ENCODE assay signal across 16 cellular contexts in the genomic region with DNA sequence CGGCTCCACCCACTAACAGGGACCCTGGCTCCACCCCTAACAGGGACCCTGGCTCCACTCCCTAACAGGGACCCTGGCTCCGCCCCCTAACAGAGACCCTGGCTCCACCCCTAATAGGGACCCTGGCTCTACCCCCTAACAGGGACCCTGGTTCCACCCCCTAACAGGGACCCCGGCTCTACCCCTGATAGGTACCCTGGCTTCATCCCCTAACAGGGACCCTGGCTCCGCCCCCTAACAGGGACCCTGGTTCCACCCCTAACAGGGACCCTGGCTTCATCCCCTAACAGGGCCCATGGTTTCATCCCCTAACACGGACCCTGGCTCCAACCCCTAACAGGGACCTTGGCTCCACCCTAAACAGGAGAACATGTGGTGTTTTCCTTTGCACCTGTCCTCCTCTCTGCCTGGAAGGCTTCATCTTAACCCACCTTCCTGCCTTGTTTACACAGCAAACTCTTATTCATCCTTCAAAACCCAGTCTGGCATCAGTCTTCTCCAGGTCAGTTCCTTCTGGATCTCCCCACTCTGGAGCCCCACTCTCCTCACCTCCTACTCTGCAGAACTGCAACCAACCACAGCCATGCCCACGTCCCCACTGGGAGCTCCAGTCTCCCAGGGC. TPM values are rescaled to one million over a fixed set of nuclear protein-coding genes. Genes with fewer than 3 reads are reported as not detected.
A peak's percentile ranks its signal among the peaks of the same experiment; 100 is the strongest.
DNase-seq lines count a peak whose midpoint lies in the region; ATAC-seq, FAIRE-seq and TF ChIP-seq lines count a peak whose summit lies in the region.
"Had no signal": no experiment of that assay in that cellular context is flagged by ENCODE, and none has a peak within 500 bp of the region (broad histone marks: within the 10 kb centered on the region; RNA-seq: fewer than 3 reads in every experiment).

No MANE protein-coding gene starts in this region.

- TF ChIP-seq EP300 in Ishikawa (IDR thresholded peaks at IDR 0.05; ENCODE audit: borderline replicate concordance) (no peak), GM12878 (IDR thresholded peaks at IDR 0.05; ENCODE audit: borderline replicate concordance in 1 of 2, control insufficient read depth in 1 of 2, low read depth in 2 of 2, low read length in 2 of 2) (no peak)

- no peak overlapping the region; the same call in 1 of the 2 replicates for H2AFZ ChIP-seq in GM12878 (ENCODE audit: control insufficient read depth, low read depth, low read length)
- H2AFZ ChIP-seq: GM23248, hepatocyte had no signal

- peaks cover 11% of the 10 kb centered on the region for H3K4me1 Mint-ChIP-seq in T-helper 2 cell treated with Interferon-gamma antibody and Interleukin-4, amounts not matched to agents 5 μg/mL and 100 μg/mL, for 36 hours (ENCODE audit: low read depth)

- H4K20me1 ChIP-seq in GM12878 (ENCODE audit: control insufficient read depth, insufficient read depth): no peaks in the 10 kb centered on the region

- TF ChIP-seq CTCF in GM12878 (IDR thresholded peaks at IDR 0.05 in 2 of 3, conservative IDR thresholded peaks at IDR 0.05 in 1 of 3; ENCODE audit: control insufficient read depth in 2 of 3, extremely low read depth in 1 of 3, insufficient read depth in 1 of 3, low read depth in 3 of 3, low read length in 3 of 3) (no peak), spleen (IDR thresholded peaks at IDR 0.05 in 8 of 11, conservative IDR thresholded peaks at IDR 0.05 in 3 of 11) (no peak)

- no peaks in the 10 kb centered on the region for H3K36me3 ChIP-seq in GM12878 (ENCODE audit: control insufficient read depth in 2 of 2, insufficient read depth in 2 of 2, low read length in 1 of 2)
- H3K36me3 ChIP-seq in spleen: peaks cover 0 to 92% (median 0%) of the 10 kb centered on the region in 6 donors
- H3K36me3 ChIP-seq: breast epithelium had no signal

- H3K27ac Mint-ChIP-seq in T-helper 2 cell treated with Interferon-gamma antibody and Interleukin-4, amounts not matched to agents 5 μg/mL and 100 μg/mL, for 36 hours: peak overlapping the region; percentile 78

- no TSS peak for BruUV-seq in GM12878 (replicated peaks; lab: Mats Ljungman, UMichigan)

- 30% methylated on average over 6 of the region's 6 CpGs for WGBS in GM12878 (ENCODE audit: insufficient coverage, insufficient replicate concordance, low lambda C conversion rate, missing lambda C conversion rate)
- WGBS in spleen, 5 donors: 73 to 85% (median 80%) methylated on average over 6 of the region's 6 CpGs

- TF ChIP-seq RAD21 in Ishikawa (IDR thresholded peaks at IDR 0.05; ENCODE audit: low read depth) (no peak), GM12878 (IDR thresholded peaks at IDR 0.05; ENCODE audit: insufficient read depth, low read depth, low read length) (no peak)

- peak overlapping the region; percentile 64 for H3K4me3 Mint-ChIP-seq in T-helper 2 cell treated with Interferon-gamma antibody and Interleukin-4, amounts not matched to agents 5 μg/mL and 100 μg/mL, for 36 hours

- peak overlapping the region; percentile 37; the same call in 1 of the 2 replicates for H3K4me3 ChIP-seq in GM12878
- peak overlapping the region in 1 of 8 donors; percentile 56 for H3K4me3 ChIP-seq in spleen
- H3K4me3 ChIP-seq: A549, breast epithelium, GM23248, hepatocyte had no signal

- no peaks in the 10 kb centered on the region for H3K79me2 ChIP-seq in GM12878 (ENCODE audit: control insufficient read depth, insufficient read depth, low read length)
- H3K79me2 ChIP-seq: hepatocyte had no signal

- H3K4me1 ChIP-seq in GM12878 (ENCODE audit: control insufficient read depth, insufficient read depth, low read length) (peaks cover 16% of the 10 kb centered on the region), spleen (peaks cover 21 to 97% (median 58%) of the 10 kb centered on the region in 6 donors)
- H3K4me1 ChIP-seq: breast epithelium had no signal

- H3K27me3 ChIP-seq in GM12878 (replicated peaks in 1 of 2; ENCODE audit: control insufficient read depth in 2 of 2, insufficient read depth in 2 of 2, low read length in 1 of 2) (no peaks in the 10 kb centered on the region; a peak in 3 of 4 replicates), spleen (replicated peaks in 1 of 7) (no peaks in the 10 kb centered on the region)
- H3K27me3 ChIP-seq: breast epithelium, hepatocyte had no signal

- H3K27ac ChIP-seq in GM12878 (ENCODE audit: control insufficient read depth, insufficient read depth) (no peak overlapping the region), spleen (peak overlapping the region; percentile 40 to 94 (median 86))
- H3K27ac ChIP-seq: A549, GM23248, hepatocyte had no signal

- CTCF ChIA-PET in GM12878 (lab: Yijun Ruan, JAX): interaction anchor here (0.6 kb wide), 1 partner anchor 217 kb away, joined by 3 read pairs; no protein-coding TSS in a partner anchor

- no peaks in the 10 kb centered on the region for H3K27me3 Mint-ChIP-seq in T-helper 2 cell treated with Interferon-gamma antibody and Interleukin-4, amounts not matched to agents 5 μg/mL and 100 μg/mL, for 36 hours (ENCODE audit: low read depth)

- no peak for DNase-seq in T-helper 2 cell treated with Interferon-gamma antibody and Interleukin-4, amounts not matched to agents 5 μg/mL and 100 μg/mL, for 36 hours (ENCODE audit: low spot score)
- DNase-seq in T-helper 2 cell (no peak), GM12878 (ENCODE audit: low read depth, low spot score) (no peak), spleen (peak; percentile 80), NCI-H774 (lab: John Stamatoyannopoulos, UW) (no peak), retina (no peak)
- DNase-seq: GM23248; NCI-H1105 treated with DMSO at 0.1 percent for 48 hours; NCI-H524; stimulated activated CD4-positive, alpha-beta T cell treated with anti-CD3 and anti-CD28 coated beads, Interleukin-12 subunit alpha, Interleukin-12 subunit beta, amount 100 ng/mL, for 4 hours had no signal

- SMC1A ChIA-PET in GM12878 (lab: Charles Lee; ENCODE audit: uncharacterized antibody, unreplicated experiment): interaction anchor here (0.7 to 1.5 kb wide), 6 partner anchors 7 to 354 kb away, joined by 3 to 5 read pairs (median 4); no protein-coding TSS in a partner anchor

- peak overlapping the region; percentile 86 for H3K4me2 ChIP-seq in GM12878 (ENCODE audit: control insufficient read depth, insufficient read depth)
- H3K4me2 ChIP-seq: A549, hepatocyte had no signal

- no peak overlapping the region for H3K9ac ChIP-seq in GM12878 (ENCODE audit: control insufficient read depth, insufficient read depth, low read length)
- H3K9ac ChIP-seq: GM23248 had no signal

- in situ Hi-C loops in GM12878 (cut with MboI): no loop called here

- no peaks in the 10 kb centered on the region for H3K36me3 Mint-ChIP-seq in T-helper 2 cell treated with Interferon-gamma antibody and Interleukin-4, amounts not matched to agents 5 μg/mL and 100 μg/mL, for 36 hours (ENCODE audit: low read depth)

- RAD21 ChIA-PET in GM12878 (lab: Charles Lee; ENCODE audit: unreplicated experiment): interaction anchor here (0.6 to 2.0 kb wide), 7 partner anchors 9 to 504 kb away, joined by 3 to 10 read pairs (median 3); no protein-coding TSS in a partner anchor

- intact Hi-C loops in GM12878 (cut with micrococcal nuclease; ENCODE audit: unreplicated experiment) (loop anchor here (5.0 kb wide), 1 partner anchor 187 kb away; no protein-coding TSS in a partner anchor), spleen (cut with DNase I; ENCODE audit: low total_unique reads) (no loop called here)

- H3K9me3 Mint-ChIP-seq in T-helper 2 cell treated with Interferon-gamma antibody and Interleukin-4, amounts not matched to agents 5 μg/mL and 100 μg/mL, for 36 hours: no peaks in the 10 kb centered on the region

- no peak; the same call in 2 of the 3 replicates for ATAC-seq in GM12878
- ATAC-seq in HG02884 (IDR thresholded peaks at IDR 0.05; ENCODE audit: unreplicated experiment): no peak

- no peak for FAIRE-seq in GM12878 (lab: Jason Lieb, UNC)
- FAIRE-seq: A549, endothelial cell of umbilical vein had no signal

- TF ChIP-seq POLR2A in GM12878 (IDR thresholded peaks at IDR 0.05; ENCODE audit: low read depth, low read length) (no peak), spleen (IDR thresholded peaks at IDR 0.05) (no peak)

- POLR2A ChIA-PET in GM12878 (lab: Charles Lee): interaction anchor here (0.6 kb wide), 1 partner anchor 854 kb away, joined by 4 read pairs; no protein-coding TSS in a partner anchor

- no peaks in the 10 kb centered on the region for H3K9me3 ChIP-seq in GM12878 (replicated peaks; ENCODE audit: control insufficient read depth, insufficient read depth, low read length)
- no peaks in the 10 kb centered on the region for H3K9me3 ChIP-seq in spleen
- H3K9me3 ChIP-seq: A549, breast epithelium had no signal

TF ChIP-seq in GM12878, 131 proteins besides CTCF, POLR2A, EP300 and RAD21 (continues in another document):
- TF ChIP-seq RAD51 (IDR thresholded peaks at IDR 0.05) (no peak), JUNB (IDR thresholded peaks at IDR 0.05) (no peak)

RNA-seq across cellular contexts. Expression of a gene that starts 58.0 kb away (rescaled TPM):
- total RNA-seq in GM12878 (2013; cell fraction: nucleolus; rRNA removed): 1.5 and 2.0 TPM in 2 replicates
- total RNA-seq in GM12878 (2014; rRNA removed) (under 0.01 and 0.17 TPM in 2 replicates), GM12878 (2014; rRNA removed; fragmentation: Illumina TruSeq; extraction: Trizol) (0.04 TPM in 1 of 2 replicates, not detected in the other), GM12878 (2021) (0.32 and 0.51 TPM in 2 replicates), spleen (100 to 1,000 TPM in 6 of 7 donors, 10 to 100 TPM in 1; 78.3 to 133 (median 107) TPM)
- 0.46 TPM for polyA plus RNA-seq in GM12878 (2011; ENCODE audit: low read depth)
- polyA plus RNA-seq in GM12878 (2011; rRNA removed) (0.42 and 0.53 TPM in 2 replicates), GM12878 (2014; fragmentation: Illumina TruSeq; extraction: Trizol) (0.03 and 0.06 TPM in 2 replicates), GM12878 (2014; fragmentation: Nextera tagmentation; extraction: Ambion mirVana) (under 1 TPM in 1 of 2 experiments, not detected in 1; 0.02 TPM), GM12878 (2014; rRNA removed) (0.05 TPM in 2 replicates), GM12878 (2016; fragmentation: Nextera tagmentation; extraction: Ambion mirVana) (under 1 TPM; 0.05 TPM), spleen (10 to 100 TPM in 1 of 3 donors, 1 to 10 TPM in 2; 6.1 to 10.6 (median 6.3) TPM)
- 0.48 and 0.57 TPM in 2 replicates for polyA plus RNA-seq in GM12878 (2011; cell fraction: cytosol; rRNA removed)
- polyA plus RNA-seq in GM12878 (2011; cell fraction: nucleus; rRNA removed): 1.2 and 2.5 TPM in 2 replicates
- polyA plus RNA-seq in GM12878 (2012): 0.32 and 0.46 TPM in 2 replicates
- polyA minus RNA-seq in GM12878 (2011; rRNA and poly(A)+ RNA removed): 0.72 and 0.80 TPM in 2 replicates
- 0.40 and 0.73 TPM in 2 replicates for polyA minus RNA-seq in GM12878 (2011; cell fraction: cytosol; rRNA and poly(A)+ RNA removed)
- 0.57 and 1.3 TPM in 2 replicates for polyA minus RNA-seq in GM12878 (2011; cell fraction: nucleus; rRNA and poly(A)+ RNA removed)

Comparison
In these comparisons a context has a peak if more than half of its experiments do, and no peak if none do; other contexts are left out.
1. RNA of a gene that starts 58.0 kb away (total RNA-seq): 78.3 to 133 TPM in spleen; under 0.01 to 2.0 TPM in GM12878; every median in the first group is over 10 times any median in the second.